In genomic region chr11:35649984-35650383, GRCh38 we compare ENCODE assay signal across 20 cellular contexts. TPM values are rescaled to one million over a fixed set of nuclear protein-coding genes. Genes with fewer than 3 reads are reported as not detected.
DNase-seq lines count a peak whose midpoint lies in the region; ATAC-seq, FAIRE-seq and TF ChIP-seq lines count a peak whose summit lies in the region.
"Had no signal": no experiment of that assay in that cellular context is flagged by ENCODE, and none has a peak within 500 bp of the region (broad histone marks: within the 10 kb centered on the region; RNA-seq: fewer than 3 reads in every experiment).

No MANE protein-coding gene starts in this region.

- in situ Hi-C loops in IMR-90 (cut with MboI; ENCODE audit: low sequenced_read_pairs), result no loop called here

- peaks cover 8% of the 10 kb centered on the region for H3K4me1 Mint-ChIP-seq in activated naive CD4-positive, alpha-beta T cell treated with anti-CD3 and anti-CD28 coated beads for 36 hours (ENCODE audit: low read depth)
- H3K4me1 Mint-ChIP-seq in activated naive CD4-positive, alpha-beta T cell treated with anti-CD3 and anti-CD28 coated beads, Interleukin-2, amount 10 ng/mL, durations not matched to agents 7 days and 5 days, result no peaks in the 10 kb centered on the region
- H3K4me1 Mint-ChIP-seq: activated CD4-positive, alpha-beta T cell treated with anti-CD3 and anti-CD28 coated beads, Interleukin-2, amount 10 ng/mL, durations not matched to agents 7 days and 5 days; B cell had no signal

- no peaks in the 10 kb centered on the region for H3K9me3 ChIP-seq in IMR-90 (ENCODE audit: control insufficient read depth, insufficient read depth, low read length)
- no peaks in the 10 kb centered on the region for H3K9me3 ChIP-seq in smooth muscle cell (replicated peaks; ENCODE audit: low read depth)
- H3K9me3 ChIP-seq in osteoblast (ENCODE audit: low read depth, low read length), result no peaks in the 10 kb centered on the region
- H3K9me3 ChIP-seq: ascending aorta, pancreas, uterus had no signal

- 0 out of 2 replicates have a peak, but pooled peaks cover 4% of the 10 kb centered on the region for H3K9me1 ChIP-seq in IMR-90 (ENCODE audit: insufficient read depth, low read length)

- no peaks in the 10 kb centered on the region for H3K9me3 Mint-ChIP-seq in activated naive CD4-positive, alpha-beta T cell treated with anti-CD3 and anti-CD28 coated beads for 36 hours
- H3K9me3 Mint-ChIP-seq in activated naive CD4-positive, alpha-beta T cell treated with anti-CD3 and anti-CD28 coated beads, Interleukin-2, amount 10 ng/mL, durations not matched to agents 7 days and 5 days, result no peaks in the 10 kb centered on the region
- H3K9me3 Mint-ChIP-seq: activated CD4-positive, alpha-beta T cell treated with anti-CD3 and anti-CD28 coated beads, Interleukin-2, amount 10 ng/mL, durations not matched to agents 7 days and 5 days; stimulated activated naive CD8-positive, alpha-beta T cell treated with anti-CD3 and anti-CD28 coated beads, Interleukin-15, Interleukin-2, amounts not matched to agents 100 ng/mL and 50 ng/mL, for 24 hours had no signal

- peaks cover 20% of the 10 kb centered on the region for H3K27me3 Mint-ChIP-seq in activated naive CD4-positive, alpha-beta T cell treated with anti-CD3 and anti-CD28 coated beads for 36 hours (ENCODE audit: low read depth)
- peaks cover 11% of the 10 kb centered on the region for H3K27me3 Mint-ChIP-seq in activated naive CD4-positive, alpha-beta T cell treated with anti-CD3 and anti-CD28 coated beads, Interleukin-2, amount 10 ng/mL, durations not matched to agents 7 days and 5 days

- no peak overlapping the region for H4K91ac ChIP-seq in IMR-90 (ENCODE audit: insufficient read depth, low read depth, low read length)

- H3K18ac ChIP-seq in IMR-90 (ENCODE audit: low read depth, low read length), result no peak overlapping the region

- H3K79me2 ChIP-seq in smooth muscle cell (ENCODE audit: low read depth) (no peaks in the 10 kb centered on the region), osteoblast (ENCODE audit: insufficient read depth, low read length) (no peaks in the 10 kb centered on the region)

- no peak overlapping the region for H4K8ac ChIP-seq in IMR-90 (ENCODE audit: low read depth in 2 of 2, low read length in 2 of 2)

- no peak overlapping the region for H4K5ac ChIP-seq in IMR-90 (ENCODE audit: low read depth, low read length)

- no peak overlapping the region for H3K56ac ChIP-seq in IMR-90 (ENCODE audit: extremely low read depth, insufficient read depth, low read length)

- CTCF ChIA-PET in activated naive CD4-positive, alpha-beta T cell treated with anti-CD3 and anti-CD28 coated beads for 36 hours (lab: Charles Lee), result interaction anchor here (0.6 to 0.7 kb wide), 2 partner anchors 34 to 81 kb away, joined by 3 read pairs; no protein-coding TSS in a partner anchor
- CTCF ChIA-PET in activated naive CD4-positive, alpha-beta T cell treated with anti-CD3 and anti-CD28 coated beads, Interleukin-2, amount 10 ng/mL, durations not matched to agents 7 days and 5 days (lab: Charles Lee), result no interaction called here
- CTCF ChIA-PET in IMR-90 (lab: Yijun Ruan, JAX), result no interaction called here

- H3K4me1 ChIP-seq in IMR-90 (ENCODE audit: control insufficient read depth, insufficient read depth, low read length) (peaks cover 2% of the 10 kb centered on the region; the same call in 1 of the 2 replicates), smooth muscle cell (ENCODE audit: low read depth) (peaks cover 11% of the 10 kb centered on the region), osteoblast (ENCODE audit: insufficient read depth, low read length) (peaks cover 2% of the 10 kb centered on the region)
- H3K4me1 ChIP-seq: ascending aorta, pancreas, uterus had no signal

- FAIRE-seq in bronchial epithelial cell (lab: Jason Lieb, UNC), result no peak
- FAIRE-seq: pancreas had no signal

- H3K9ac ChIP-seq in IMR-90 (ENCODE audit: low read depth, low read length), result no peak overlapping the region
- no peak overlapping the region for H3K9ac ChIP-seq in smooth muscle cell (ENCODE audit: low read depth)
- H3K9ac ChIP-seq: KMS-11 had no signal

- dilution Hi-C loops in IMR-90 (cut with HindIII; ENCODE audit: low sequenced_read_pairs, unreplicated experiment), result no loop called here

- POLR2A ChIA-PET in IMR-90 (lab: Charles Lee; ENCODE audit: unreplicated experiment), result no interaction called here

- no peak overlapping the region for H3K4me3 Mint-ChIP-seq in activated naive CD4-positive, alpha-beta T cell treated with anti-CD3 and anti-CD28 coated beads for 36 hours
- no peak overlapping the region for H3K4me3 Mint-ChIP-seq in activated naive CD4-positive, alpha-beta T cell treated with anti-CD3 and anti-CD28 coated beads, Interleukin-2, amount 10 ng/mL, durations not matched to agents 7 days and 5 days
- H3K4me3 Mint-ChIP-seq: activated CD4-positive, alpha-beta T cell treated with anti-CD3 and anti-CD28 coated beads, Interleukin-2, amount 10 ng/mL, durations not matched to agents 7 days and 5 days; B cell; stimulated activated naive CD8-positive, alpha-beta T cell treated with anti-CD3 and anti-CD28 coated beads, Interleukin-15, Interleukin-2, amounts not matched to agents 100 ng/mL and 50 ng/mL, for 24 hours had no signal

- H3K4me3 ChIP-seq in IMR-90 (ENCODE audit: insufficient read depth, low read depth, low read length), result no peak overlapping the region
- H3K4me3 ChIP-seq in bronchial epithelial cell (ENCODE audit: low read depth, low read length), result no peak overlapping the region
- H3K4me3 ChIP-seq in smooth muscle cell, result no peak overlapping the region
- no peak overlapping the region for H3K4me3 ChIP-seq in osteoblast (ENCODE audit: insufficient read depth, low read length)
- H3K4me3 ChIP-seq: ascending aorta, pancreas, skin epidermis, uterus had no signal

- H2AK9ac ChIP-seq in IMR-90 (replicated peaks; ENCODE audit: low read depth, low read length, poor library complexity), result no peak overlapping the region

- no TSS peak for BruUV-seq in IMR-90 (replicated peaks; lab: Mats Ljungman, UMichigan)

- no peak overlapping the region for H2AK5ac ChIP-seq in IMR-90 (ENCODE audit: low read depth, low read length)

- no peaks in the 10 kb centered on the region for H3F3A ChIP-seq in smooth muscle cell (ENCODE audit: low read depth)

- no peak overlapping the region for H3K14ac ChIP-seq in IMR-90 (replicated peaks; ENCODE audit: low read depth, low read length)

- WGBS in IMR-90 (ENCODE audit: extremely low coverage in 2 of 2, insufficient read length in 1 of 2), 2 experiments, result no CpG with 5 or more reads among the region's 1 CpG
- 29% methylated on average over 1 of the region's 1 CpG for WGBS in smooth muscle cell (ENCODE audit: low lambda C conversion rate)

- no peak overlapping the region for H3K27ac ChIP-seq in IMR-90 (ENCODE audit: insufficient read depth, low read length)
- H3K27ac ChIP-seq in smooth muscle cell (ENCODE audit: low read depth), result peak overlapping the region; percentile 32
- H3K27ac ChIP-seq in osteoblast (ENCODE audit: low read depth, low read length), result no peak overlapping the region
- H3K27ac ChIP-seq: ascending aorta, HL-60, KMS-11, pancreas, skin epidermis, uterus had no signal

- H2AFZ ChIP-seq in IMR-90 (replicated peaks; ENCODE audit: low read length, poor library complexity) (no peak overlapping the region), smooth muscle cell (ENCODE audit: low read depth) (no peak overlapping the region), osteoblast (ENCODE audit: low read length) (no peak overlapping the region)

- H4K20me1 ChIP-seq in IMR-90 (ENCODE audit: insufficient read depth, low read length) (no peaks in the 10 kb centered on the region), smooth muscle cell (ENCODE audit: low read depth) (no peaks in the 10 kb centered on the region), osteoblast (ENCODE audit: insufficient read depth, low read length) (no peaks in the 10 kb centered on the region)

- H3K27me3 ChIP-seq in IMR-90 (ENCODE audit: control insufficient read depth, insufficient read depth, low read length) (no peaks in the 10 kb centered on the region), bronchial epithelial cell (ENCODE audit: control insufficient read depth, insufficient read depth, low read length) (no peaks in the 10 kb centered on the region), smooth muscle cell (ENCODE audit: low read depth) (no peaks in the 10 kb centered on the region), osteoblast (ENCODE audit: insufficient read depth, low read length) (no peaks in the 10 kb centered on the region)
- H3K27me3 ChIP-seq: ascending aorta, pancreas, uterus had no signal

- H2BK120ac ChIP-seq in IMR-90 (ENCODE audit: low read depth, low read length), result no peak overlapping the region

- no peak; the same call in 1 of the 2 replicates for TF ChIP-seq RAD21 in IMR-90 (IDR thresholded peaks at IDR 0.05; ENCODE audit: low read length)

- no peak for TF ChIP-seq POLR2A in IMR-90 (IDR thresholded peaks at IDR 0.05; ENCODE audit: low read depth, low read length)

- H3K36me3 ChIP-seq in IMR-90 (ENCODE audit: control insufficient read depth, insufficient read depth, low read length) (no peaks in the 10 kb centered on the region), bronchial epithelial cell (ENCODE audit: control insufficient read depth, insufficient read depth, low read length) (no peaks in the 10 kb centered on the region), smooth muscle cell (ENCODE audit: low read depth) (no peaks in the 10 kb centered on the region), osteoblast (ENCODE audit: insufficient read depth, low read length) (no peaks in the 10 kb centered on the region)
- H3K36me3 ChIP-seq: ascending aorta, pancreas, uterus had no signal

- ATAC-seq in IMR-90 (ENCODE audit: low read depth) (peak; percentile 67), GM21360 (IDR thresholded peaks at IDR 0.05; ENCODE audit: unreplicated experiment) (no peak)
- ATAC-seq: left ventricle myocardium superior, pancreas had no signal

- H2BK20ac ChIP-seq in IMR-90 (ENCODE audit: low read depth, low read length), result no peak overlapping the region

- H2BK5ac ChIP-seq in IMR-90 (ENCODE audit: low read depth, low read length, poor library complexity, severe bottlenecking), result no peak overlapping the region

- peak; percentile 38 for DNase-seq in activated naive CD4-positive, alpha-beta T cell treated with anti-CD3 and anti-CD28 coated beads for 36 hours
- DNase-seq in activated naive CD4-positive, alpha-beta T cell treated with anti-CD3 and anti-CD28 coated beads, Interleukin-2, amount 10 ng/mL, durations not matched to agents 7 days and 5 days, result no peak
- peak; percentile 84 for DNase-seq in IMR-90
- DNase-seq in bronchial epithelial cell (ENCODE audit: low read depth), result peak; percentile 63
- no peak for DNase-seq in smooth muscle cell (lab: John Stamatoyannopoulos, UW; ENCODE audit: unreplicated experiment)
- no peak for DNase-seq in osteoblast (ENCODE audit: insufficient read length, low spot score, missing footprints)
- no peak for DNase-seq in DMS79 treated with DMSO at 0.1 percent for 48 hours (lab: John Stamatoyannopoulos, UW)
- DNase-seq: activated CD4-positive, alpha-beta T cell treated with anti-CD3 and anti-CD28 coated beads, Interleukin-2, amount 10 ng/mL, durations not matched to agents 7 days and 5 days; left ventricle myocardium superior; NCI-H1436 treated with DMSO at 0.1 percent for 48 hours; pancreas; SHP77 treated with DMSO at 0.1 percent for 48 hours; uterus had no signal

- TF ChIP-seq CTCF in IMR-90 (conservative IDR thresholded peaks at IDR 0.05; ENCODE audit: low read depth, low read length), result no peak
- TF ChIP-seq CTCF in bronchial epithelial cell (IDR thresholded peaks at IDR 0.05; ENCODE audit: insufficient read depth, low read length, severe bottlenecking), result no peak
- TF ChIP-seq CTCF in smooth muscle cell (IDR thresholded peaks at IDR 0.05; ENCODE audit: borderline replicate concordance, insufficient read depth, poor library complexity, severe bottlenecking), result no peak
- TF ChIP-seq CTCF in osteoblast (IDR thresholded peaks at IDR 0.05; ENCODE audit: extremely low read depth, low read depth, low read length), result no peak

- H3K4ac ChIP-seq in IMR-90 (ENCODE audit: low read depth, low read length), result no peak overlapping the region

- H3K23ac ChIP-seq in IMR-90 (ENCODE audit: low read depth, low read length), result no peak overlapping the region

- H2BK15ac ChIP-seq in IMR-90 (ENCODE audit: low read depth, low read length), result no peak overlapping the region

- no peak overlapping the region for H3K27ac Mint-ChIP-seq in activated naive CD4-positive, alpha-beta T cell treated with anti-CD3 and anti-CD28 coated beads for 36 hours
- H3K27ac Mint-ChIP-seq in activated naive CD4-positive, alpha-beta T cell treated with anti-CD3 and anti-CD28 coated beads, Interleukin-2, amount 10 ng/mL, durations not matched to agents 7 days and 5 days, result no peak overlapping the region
- H3K27ac Mint-ChIP-seq: activated CD4-positive, alpha-beta T cell treated with anti-CD3 and anti-CD28 coated beads, Interleukin-2, amount 10 ng/mL, durations not matched to agents 7 days and 5 days; B cell had no signal

- no peaks in the 10 kb centered on the region for H3K36me3 Mint-ChIP-seq in activated naive CD4-positive, alpha-beta T cell treated with anti-CD3 and anti-CD28 coated beads for 36 hours (ENCODE audit: low read depth)
- no peaks in the 10 kb centered on the region for H3K36me3 Mint-ChIP-seq in activated naive CD4-positive, alpha-beta T cell treated with anti-CD3 and anti-CD28 coated beads, Interleukin-2, amount 10 ng/mL, durations not matched to agents 7 days and 5 days

- intact Hi-C loops in activated naive CD4-positive, alpha-beta T cell treated with anti-CD3 and anti-CD28 coated beads for 36 hours (cut with micrococcal nuclease), result loop anchor here (1.0 to 10.0 kb wide), 3 partner anchors 12 to 995 kb away; partner anchors contain the start of gene TRIM44
- intact Hi-C loops in IMR-90 (cut with micrococcal nuclease), result no loop called here

- H3K4me2 ChIP-seq in IMR-90 (ENCODE audit: low read depth, low read length) (peak overlapping the region; percentile 44; the same call in 1 of the 2 replicates), smooth muscle cell (peak overlapping the region; percentile 64), osteoblast (ENCODE audit: insufficient read depth, low read length) (no peak overlapping the region)
- H3K4me2 ChIP-seq: KMS-11 had no signal

- no peaks in the 10 kb centered on the region for H3K79me1 ChIP-seq in IMR-90 (ENCODE audit: low read depth in 1 of 2, low read length in 2 of 2)

RNA-seq across cellular contexts. Expression of gene TRIM44, which starts 12.6 kb away (rescaled TPM):
- 10 to 100 TPM; 35.0 to 37.8 TPM for total RNA-seq in activated naive CD4-positive, alpha-beta T cell treated with anti-CD3 and anti-CD28 coated beads for 36 hours
- total RNA-seq in IMR-90 (2012; rRNA removed), result 99.4 and 104 TPM in 2 replicates
- 43.8 and 50.7 TPM in 2 replicates for polyA plus RNA-seq in IMR-90 (2012; rRNA removed)
- polyA plus RNA-seq in IMR-90 (2012; cell fraction: cytosol; rRNA removed), result 14.3 and 35.8 TPM in 2 replicates
- 14.1 and 56.8 TPM in 2 replicates for polyA plus RNA-seq in IMR-90 (2012; cell fraction: nucleus; rRNA removed; ENCODE audit: low replicate concordance)
- total RNA-seq in bronchial epithelial cell, result 5.5 and 9.7 TPM in 2 replicates
- total RNA-seq in smooth muscle cell, result 20.9 and 29.7 TPM in 2 replicates
- 32.9 and 36.7 TPM in 2 replicates for polyA plus RNA-seq in smooth muscle cell
- total RNA-seq in osteoblast, result 23.9 and 40.5 TPM in 2 replicates

RNA-seq across cellular contexts. Expression of gene FJX1, which starts 31.7 kb away (rescaled TPM):
- under 1 TPM; 0.77 to 0.98 TPM for total RNA-seq in activated naive CD4-positive, alpha-beta T cell treated with anti-CD3 and anti-CD28 coated beads for 36 hours
- total RNA-seq in IMR-90 (2012; rRNA removed), result 8.1 and 8.4 TPM in 2 replicates
- polyA plus RNA-seq in IMR-90 (2012; rRNA removed), result 11.2 and 14.2 TPM in 2 replicates
- 16.5 and 30.3 TPM in 2 replicates for polyA plus RNA-seq in IMR-90 (2012; cell fraction: cytosol; rRNA removed)
- 12.9 and 26.1 TPM in 2 replicates for polyA plus RNA-seq in IMR-90 (2012; cell fraction: nucleus; rRNA removed; ENCODE audit: low replicate concordance)
- total RNA-seq in bronchial epithelial cell, result 11.8 and 24.7 TPM in 2 replicates
- 28.3 and 32.7 TPM in 2 replicates for total RNA-seq in smooth muscle cell
- polyA plus RNA-seq in smooth muscle cell, result 41.2 and 44.5 TPM in 2 replicates
- total RNA-seq in osteoblast, result 10.3 and 13.8 TPM in 2 replicates
- total RNA-seq: B cell had no signal

Comparison
In these comparisons a context has a peak if more than half of its experiments do, and no peak if none do; other contexts are left out.
1. DNase-seq: peak in activated naive CD4-positive, alpha-beta T cell treated with anti-CD3 and anti-CD28 coated beads for 36 hours (single experiment), IMR-90 (single experiment) and bronchial epithelial cell (single experiment); none in activated naive CD4-positive, alpha-beta T cell treated with anti-CD3 and anti-CD28 coated beads, Interleukin-2, amount 10 ng/mL, durations not matched to agents 7 days and 5 days (single experiment), smooth muscle cell (single experiment), osteoblast (single experiment) and DMS79 treated with DMSO at 0.1 percent for 48 hours (single experiment).